In the genomic region with DNA sequence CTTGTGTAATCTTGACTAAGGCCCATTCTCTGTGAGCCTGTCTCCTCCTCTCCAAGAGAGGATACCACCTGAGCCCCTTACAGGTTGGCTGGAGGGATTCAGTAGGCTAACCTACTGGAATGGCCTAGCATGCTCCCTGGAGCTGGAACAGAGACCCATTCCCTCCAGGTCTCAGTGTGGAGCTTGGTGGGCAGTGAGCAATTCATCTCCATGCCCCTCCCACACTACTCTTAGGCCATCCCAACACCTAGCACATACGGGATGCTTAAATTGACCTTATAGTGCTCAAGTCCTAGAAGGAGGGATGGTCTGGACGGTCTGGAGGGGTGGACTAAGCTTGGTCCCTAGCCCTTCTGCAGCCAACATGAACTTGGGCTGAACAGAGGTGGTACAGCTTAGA, we compare ENCODE assay signal across 1 cellular context.
TF ChIP-seq lines count a peak whose summit lies in the region.

No MANE protein-coding gene starts in this region.

TF ChIP-seq in H1, 55 proteins besides CTCF, POLR2A, EP300 and RAD21 (continued from another document):
- TF ChIP-seq, protein P1, sequence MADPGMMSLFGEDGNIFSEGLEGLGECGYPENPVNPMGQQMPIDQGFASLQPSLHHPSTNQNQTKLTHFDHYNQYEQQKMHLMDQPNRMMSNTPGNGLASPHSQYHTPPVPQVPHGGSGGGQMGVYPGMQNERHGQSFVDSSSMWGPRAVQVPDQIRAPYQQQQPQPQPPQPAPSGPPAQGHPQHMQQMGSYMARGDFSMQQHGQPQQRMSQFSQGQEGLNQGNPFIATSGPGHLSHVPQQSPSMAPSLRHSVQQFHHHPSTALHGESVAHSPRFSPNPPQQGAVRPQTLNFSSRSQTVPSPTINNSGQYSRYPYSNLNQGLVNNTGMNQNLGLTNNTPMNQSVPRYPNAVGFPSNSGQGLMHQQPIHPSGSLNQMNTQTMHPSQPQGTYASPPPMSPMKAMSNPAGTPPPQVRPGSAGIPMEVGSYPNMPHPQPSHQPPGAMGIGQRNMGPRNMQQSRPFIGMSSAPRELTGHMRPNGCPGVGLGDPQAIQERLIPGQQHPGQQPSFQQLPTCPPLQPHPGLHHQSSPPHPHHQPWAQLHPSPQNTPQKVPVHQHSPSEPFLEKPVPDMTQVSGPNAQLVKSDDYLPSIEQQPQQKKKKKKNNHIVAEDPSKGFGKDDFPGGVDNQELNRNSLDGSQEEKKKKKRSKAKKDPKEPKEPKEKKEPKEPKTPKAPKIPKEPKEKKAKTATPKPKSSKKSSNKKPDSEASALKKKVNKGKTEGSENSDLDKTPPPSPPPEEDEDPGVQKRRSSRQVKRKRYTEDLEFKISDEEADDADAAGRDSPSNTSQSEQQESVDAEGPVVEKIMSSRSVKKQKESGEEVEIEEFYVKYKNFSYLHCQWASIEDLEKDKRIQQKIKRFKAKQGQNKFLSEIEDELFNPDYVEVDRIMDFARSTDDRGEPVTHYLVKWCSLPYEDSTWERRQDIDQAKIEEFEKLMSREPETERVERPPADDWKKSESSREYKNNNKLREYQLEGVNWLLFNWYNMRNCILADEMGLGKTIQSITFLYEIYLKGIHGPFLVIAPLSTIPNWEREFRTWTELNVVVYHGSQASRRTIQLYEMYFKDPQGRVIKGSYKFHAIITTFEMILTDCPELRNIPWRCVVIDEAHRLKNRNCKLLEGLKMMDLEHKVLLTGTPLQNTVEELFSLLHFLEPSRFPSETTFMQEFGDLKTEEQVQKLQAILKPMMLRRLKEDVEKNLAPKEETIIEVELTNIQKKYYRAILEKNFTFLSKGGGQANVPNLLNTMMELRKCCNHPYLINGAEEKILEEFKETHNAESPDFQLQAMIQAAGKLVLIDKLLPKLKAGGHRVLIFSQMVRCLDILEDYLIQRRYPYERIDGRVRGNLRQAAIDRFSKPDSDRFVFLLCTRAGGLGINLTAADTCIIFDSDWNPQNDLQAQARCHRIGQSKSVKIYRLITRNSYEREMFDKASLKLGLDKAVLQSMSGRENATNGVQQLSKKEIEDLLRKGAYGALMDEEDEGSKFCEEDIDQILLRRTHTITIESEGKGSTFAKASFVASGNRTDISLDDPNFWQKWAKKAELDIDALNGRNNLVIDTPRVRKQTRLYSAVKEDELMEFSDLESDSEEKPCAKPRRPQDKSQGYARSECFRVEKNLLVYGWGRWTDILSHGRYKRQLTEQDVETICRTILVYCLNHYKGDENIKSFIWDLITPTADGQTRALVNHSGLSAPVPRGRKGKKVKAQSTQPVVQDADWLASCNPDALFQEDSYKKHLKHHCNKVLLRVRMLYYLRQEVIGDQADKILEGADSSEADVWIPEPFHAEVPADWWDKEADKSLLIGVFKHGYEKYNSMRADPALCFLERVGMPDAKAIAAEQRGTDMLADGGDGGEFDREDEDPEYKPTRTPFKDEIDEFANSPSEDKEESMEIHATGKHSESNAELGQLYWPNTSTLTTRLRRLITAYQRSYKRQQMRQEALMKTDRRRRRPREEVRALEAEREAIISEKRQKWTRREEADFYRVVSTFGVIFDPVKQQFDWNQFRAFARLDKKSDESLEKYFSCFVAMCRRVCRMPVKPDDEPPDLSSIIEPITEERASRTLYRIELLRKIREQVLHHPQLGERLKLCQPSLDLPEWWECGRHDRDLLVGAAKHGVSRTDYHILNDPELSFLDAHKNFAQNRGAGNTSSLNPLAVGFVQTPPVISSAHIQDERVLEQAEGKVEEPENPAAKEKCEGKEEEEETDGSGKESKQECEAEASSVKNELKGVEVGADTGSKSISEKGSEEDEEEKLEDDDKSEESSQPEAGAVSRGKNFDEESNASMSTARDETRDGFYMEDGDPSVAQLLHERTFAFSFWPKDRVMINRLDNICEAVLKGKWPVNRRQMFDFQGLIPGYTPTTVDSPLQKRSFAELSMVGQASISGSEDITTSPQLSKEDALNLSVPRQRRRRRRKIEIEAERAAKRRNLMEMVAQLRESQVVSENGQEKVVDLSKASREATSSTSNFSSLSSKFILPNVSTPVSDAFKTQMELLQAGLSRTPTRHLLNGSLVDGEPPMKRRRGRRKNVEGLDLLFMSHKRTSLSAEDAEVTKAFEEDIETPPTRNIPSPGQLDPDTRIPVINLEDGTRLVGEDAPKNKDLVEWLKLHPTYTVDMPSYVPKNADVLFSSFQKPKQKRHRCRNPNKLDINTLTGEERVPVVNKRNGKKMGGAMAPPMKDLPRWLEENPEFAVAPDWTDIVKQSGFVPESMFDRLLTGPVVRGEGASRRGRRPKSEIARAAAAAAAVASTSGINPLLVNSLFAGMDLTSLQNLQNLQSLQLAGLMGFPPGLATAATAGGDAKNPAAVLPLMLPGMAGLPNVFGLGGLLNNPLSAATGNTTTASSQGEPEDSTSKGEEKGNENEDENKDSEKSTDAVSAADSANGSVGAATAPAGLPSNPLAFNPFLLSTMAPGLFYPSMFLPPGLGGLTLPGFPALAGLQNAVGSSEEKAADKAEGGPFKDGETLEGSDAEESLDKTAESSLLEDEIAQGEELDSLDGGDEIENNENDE (IDR thresholded peaks at IDR 0.05; ENCODE audit: insufficient replicate concordance, low read length), result no peak
- TF ChIP-seq EZH2 (IDR thresholded peaks at IDR 0.05; ENCODE audit: low read depth, low read length, severe bottlenecking), result no peak
- TF ChIP-seq HDAC6 (IDR thresholded peaks at IDR 0.05; ENCODE audit: low read depth, low read length), result no peak
- TF ChIP-seq KDM1A (IDR thresholded peaks at IDR 0.05; ENCODE audit: borderline replicate concordance, low read length), result no peak
- no peak for TF ChIP-seq KDM5A (IDR thresholded peaks at IDR 0.05; ENCODE audit: low read length)
- no peak for TF ChIP-seq SRF (IDR thresholded peaks at IDR 0.05; ENCODE audit: low read depth, low read length)
- no peak for TF ChIP-seq CREB1 (IDR thresholded peaks at IDR 0.05)
- no peak for TF ChIP-seq SP2 (IDR thresholded peaks at IDR 0.05; ENCODE audit: low read length)
- TF ChIP-seq EGR1 (IDR thresholded peaks at IDR 0.05; ENCODE audit: borderline replicate concordance, low read depth, low read length), result no peak
- no peak for TF ChIP-seq YY1 (IDR thresholded peaks at IDR 0.05; ENCODE audit: low read depth, low read length)
- TF ChIP-seq POU5F1 (IDR thresholded peaks at IDR 0.05; ENCODE audit: low read depth, low read length), result no peak
- TF ChIP-seq ZNF274 (IDR thresholded peaks at IDR 0.05; ENCODE audit: borderline replicate concordance, extremely low read depth, low read length), result no peak
- no peak for TF ChIP-seq TBP (IDR thresholded peaks at IDR 0.05; ENCODE audit: low read depth, low read length)
- TF ChIP-seq, protein P2, sequence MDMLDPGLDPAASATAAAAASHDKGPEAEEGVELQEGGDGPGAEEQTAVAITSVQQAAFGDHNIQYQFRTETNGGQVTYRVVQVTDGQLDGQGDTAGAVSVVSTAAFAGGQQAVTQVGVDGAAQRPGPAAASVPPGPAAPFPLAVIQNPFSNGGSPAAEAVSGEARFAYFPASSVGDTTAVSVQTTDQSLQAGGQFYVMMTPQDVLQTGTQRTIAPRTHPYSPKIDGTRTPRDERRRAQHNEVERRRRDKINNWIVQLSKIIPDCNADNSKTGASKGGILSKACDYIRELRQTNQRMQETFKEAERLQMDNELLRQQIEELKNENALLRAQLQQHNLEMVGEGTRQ (IDR thresholded peaks at IDR 0.05; ENCODE audit: low read length), result no peak
- TF ChIP-seq CTBP2 (IDR thresholded peaks at IDR 0.05; ENCODE audit: borderline replicate concordance, insufficient read depth, insufficient read length, low read length), result no peak
- no peak for TF ChIP-seq BRCA1 (IDR thresholded peaks at IDR 0.05; ENCODE audit: low read depth, low read length)
- no peak for TF ChIP-seq RFX5 (IDR thresholded peaks at IDR 0.05; ENCODE audit: borderline replicate concordance, low read depth, low read length)
